ENCODE assay signal across 1 cellular context in genomic region chr9:116238225-116238624, GRCh38.
TF ChIP-seq lines count a peak whose summit lies in the region.

No MANE protein-coding gene starts in this region.

TF ChIP-seq in A549, 52 proteins besides CTCF, POLR2A, EP300 and RAD21 (continued from another document):
- TF ChIP-seq NPAS2 (CRISPR knock-in tag; IDR thresholded peaks at IDR 0.05; ENCODE audit: borderline replicate concordance) (no peak), JUN (IDR thresholded peaks at IDR 0.05) (peak; percentile 75 to 76; a peak in 4 of 5 replicates), GATA3 (IDR thresholded peaks at IDR 0.05; ENCODE audit: borderline replicate concordance) (peak; percentile 87; the same call in 1 of the 2 replicates)
